11 cellular contexts compared by ENCODE assay signal in genomic region chr6:138162947-138163569, GRCh38. TPM values are rescaled to one million over a fixed set of nuclear protein-coding genes. Genes with fewer than 3 reads are reported as not detected.
DNase-seq lines count a peak whose midpoint lies in the region; ATAC-seq lines count a peak whose summit lies in the region.
"Had no signal": no experiment of that assay in that cellular context is flagged by ENCODE, and none has a peak within 500 bp of the region (broad histone marks: within the 10 kb centered on the region; RNA-seq: fewer than 3 reads in every experiment).

No MANE protein-coding gene starts in this region.

- POLR2A ChIA-PET in activated CD4-positive, alpha-beta T cell treated with anti-CD3 and anti-CD28 coated beads, Interleukin-2, amount 10 ng/mL, durations not matched to agents 7 days and 5 days (lab: Charles Lee) = no interaction called here

- H3K4me3 ChIP-seq in SJCRH30 (peak overlapping the region; percentile 78), iPS-11a (ENCODE audit: low read depth, low read length) (peak overlapping the region; percentile 78)

- H3K36me3 ChIP-seq in SJCRH30 = no peaks in the 10 kb centered on the region

- no peak overlapping the region for H3K27ac Mint-ChIP-seq in activated CD4-positive, alpha-beta T cell treated with anti-CD3 and anti-CD28 coated beads, Interleukin-2, amount 10 ng/mL, durations not matched to agents 7 days and 5 days
- no peak overlapping the region for H3K27ac Mint-ChIP-seq in stimulated activated effector memory CD8-positive, alpha-beta T cell treated with anti-CD3 and anti-CD28 coated beads, Interleukin-12 subunit alpha, Interleukin-12 subunit beta, amount 100 ng/mL, for 72 hours

- no peaks in the 10 kb centered on the region for H3K9me3 ChIP-seq in SJCRH30 (replicated peaks)

- ATAC-seq in stimulated activated effector memory CD8-positive, alpha-beta T cell treated with anti-CD3 and anti-CD28 coated beads, Interleukin-12 subunit alpha, Interleukin-12 subunit beta, amount 100 ng/mL, for 72 hours = no peak
- no peak for ATAC-seq in HG03342 (IDR thresholded peaks at IDR 0.05; ENCODE audit: unreplicated experiment)

- H3K4me3 Mint-ChIP-seq in activated CD4-positive, alpha-beta T cell treated with anti-CD3 and anti-CD28 coated beads, Interleukin-2, amount 10 ng/mL, durations not matched to agents 7 days and 5 days = peak overlapping the region; percentile 66
- H3K4me3 Mint-ChIP-seq in stimulated activated effector memory CD8-positive, alpha-beta T cell treated with anti-CD3 and anti-CD28 coated beads, Interleukin-12 subunit alpha, Interleukin-12 subunit beta, amount 100 ng/mL, for 72 hours = peak overlapping the region; percentile 68

- H3K4me1 ChIP-seq in SJCRH30 = peaks cover 15% of the 10 kb centered on the region; the same call in 1 of the 2 replicates

- H3K9me3 Mint-ChIP-seq in activated CD4-positive, alpha-beta T cell treated with anti-CD3 and anti-CD28 coated beads, Interleukin-2, amount 10 ng/mL, durations not matched to agents 7 days and 5 days = no peaks in the 10 kb centered on the region
- H3K9me3 Mint-ChIP-seq in stimulated activated effector memory CD8-positive, alpha-beta T cell treated with anti-CD3 and anti-CD28 coated beads, Interleukin-12 subunit alpha, Interleukin-12 subunit beta, amount 100 ng/mL, for 72 hours = no peaks in the 10 kb centered on the region

- CTCF ChIA-PET in activated CD4-positive, alpha-beta T cell treated with anti-CD3 and anti-CD28 coated beads, Interleukin-2, amount 10 ng/mL, durations not matched to agents 7 days and 5 days (lab: Charles Lee) = interaction anchor here (1.0 kb wide), 1 partner anchor 15 kb away, joined by 3 read pairs; no protein-coding TSS in a partner anchor

- H3K27ac ChIP-seq in SJCRH30 = no peak overlapping the region

- peaks cover 16% of the 10 kb centered on the region for H3K4me1 Mint-ChIP-seq in activated CD4-positive, alpha-beta T cell treated with anti-CD3 and anti-CD28 coated beads, Interleukin-2, amount 10 ng/mL, durations not matched to agents 7 days and 5 days
- peaks cover 13% of the 10 kb centered on the region for H3K4me1 Mint-ChIP-seq in stimulated activated effector memory CD8-positive, alpha-beta T cell treated with anti-CD3 and anti-CD28 coated beads, Interleukin-12 subunit alpha, Interleukin-12 subunit beta, amount 100 ng/mL, for 72 hours

- H3K36me3 Mint-ChIP-seq in activated CD4-positive, alpha-beta T cell treated with anti-CD3 and anti-CD28 coated beads, Interleukin-2, amount 10 ng/mL, durations not matched to agents 7 days and 5 days (ENCODE audit: low read depth) = peaks cover 2% of the 10 kb centered on the region
- H3K36me3 Mint-ChIP-seq in stimulated activated effector memory CD8-positive, alpha-beta T cell treated with anti-CD3 and anti-CD28 coated beads, Interleukin-12 subunit alpha, Interleukin-12 subunit beta, amount 100 ng/mL, for 72 hours = no peaks in the 10 kb centered on the region

- H3K27me3 Mint-ChIP-seq in activated CD4-positive, alpha-beta T cell treated with anti-CD3 and anti-CD28 coated beads, Interleukin-2, amount 10 ng/mL, durations not matched to agents 7 days and 5 days = peaks cover 59% of the 10 kb centered on the region

- no peak for DNase-seq in activated CD4-positive, alpha-beta T cell treated with anti-CD3 and anti-CD28 coated beads, Interleukin-2, amount 10 ng/mL, durations not matched to agents 7 days and 5 days
- DNase-seq in activated CD4-positive, alpha-beta T cell treated with anti-CD3 and anti-CD28 coated beads for 1 hour = no peak
- DNase-seq in SJCRH30 (no peak), NCI-H146 (lab: John Stamatoyannopoulos, UW) (no peak), iPS-NIHi7 (ENCODE audit: extremely low spot score) (no peak)
- DNase-seq in stimulated activated effector memory CD8-positive, alpha-beta T cell treated with anti-CD3 and anti-CD28 coated beads, Interleukin-12 subunit alpha, Interleukin-12 subunit beta, amount 100 ng/mL, for 72 hours (ENCODE audit: low spot score in 2 of 2) = no peak
- DNase-seq: NCI-H187 treated with DMSO at 0.1 percent for 48 hours had no signal

- no peaks in the 10 kb centered on the region for H3K27me3 ChIP-seq in SJCRH30

RNA-seq across cellular contexts. Expression of gene ARFGEF3, which starts 1.3 kb away (rescaled TPM):
- under 1 TPM; 0.05 to 0.06 TPM for total RNA-seq in activated CD4-positive, alpha-beta T cell treated with anti-CD3 and anti-CD28 coated beads, Interleukin-2, amount 10 ng/mL, durations not matched to agents 7 days and 5 days
- total RNA-seq in SJCRH30 (2014; rRNA removed; shearing (Covaris generic)) = 8.8 and 9.3 TPM in 2 replicates

RNA-seq across cellular contexts. Expression of gene PBOV1, which starts 55.2 kb away (rescaled TPM):
- not detected for total RNA-seq in activated CD4-positive, alpha-beta T cell treated with anti-CD3 and anti-CD28 coated beads, Interleukin-2, amount 10 ng/mL, durations not matched to agents 7 days and 5 days
- total RNA-seq in SJCRH30 (2014; rRNA removed; shearing (Covaris generic)) = not detected in 2 replicates
- total RNA-seq: aorta; T-helper 2 cell treated with Interferon-gamma antibody and Interleukin-4, amounts not matched to agents 100 ng/mL and 5 ng/mL, for 36 hours had no signal

RNA-seq across cellular contexts. Expression of gene PERP, which starts 55.8 kb away (rescaled TPM):
- 1 to 10 TPM; 4.6 to 4.7 TPM for total RNA-seq in activated CD4-positive, alpha-beta T cell treated with anti-CD3 and anti-CD28 coated beads, Interleukin-2, amount 10 ng/mL, durations not matched to agents 7 days and 5 days
- total RNA-seq in SJCRH30 (2014; rRNA removed; shearing (Covaris generic)) = 5.4 and 5.7 TPM in 2 replicates
